In genomic region chr10:7470371-7470770, GRCh38 we compare ENCODE assay signal across 26 cellular contexts.
"Had no signal": no experiment of that assay in that cellular context is flagged by ENCODE, and none has a peak within 500 bp of the region (broad histone marks: within the 10 kb centered on the region; RNA-seq: fewer than 3 reads in every experiment).

No MANE protein-coding gene starts in this region.

- H3K27me3 Mint-ChIP-seq: T-cell had no signal

- H3K36me3 Mint-ChIP-seq: T-cell had no signal

- H3K27me3 ChIP-seq: upper lobe of left lung had no signal

- H3K36me3 ChIP-seq: esophagus squamous epithelium, gastrocnemius medialis, upper lobe of left lung had no signal

- H3K27ac ChIP-seq: coronary artery, esophagus squamous epithelium, gastrocnemius medialis, upper lobe of left lung had no signal

- H3K27ac Mint-ChIP-seq: activated naive CD4-positive, alpha-beta T cell treated with anti-CD3 and anti-CD28 coated beads, Interleukin-2, amount 10 ng/mL, durations not matched to agents 7 days and 5 days; endodermal cell had no signal

- H3K4me3 ChIP-seq: coronary artery, esophagus squamous epithelium, gastrocnemius medialis, upper lobe of left lung had no signal

- H3K9me3 ChIP-seq: esophagus squamous epithelium, gastrocnemius medialis, upper lobe of left lung had no signal

- ATAC-seq: gastrocnemius medialis; left ventricle myocardium superior; sciatic nerve; stimulated activated naive CD8-positive, alpha-beta T cell treated with anti-CD3 and anti-CD28 coated beads, Interleukin-15, Interleukin-2, amounts not matched to agents 100 U/mL and 50 U/mL, for 24 hours; T-cell had no signal

- DNase-seq: activated CD4-positive, alpha-beta T cell treated with anti-CD3 and anti-CD28 coated beads for 4 hours; activated CD4-positive, alpha-beta T cell treated with anti-CD3 and anti-CD28 coated beads, Interleukin-2, amount 50 U/mL, for 48 hours; activated CD4-positive, CD25-positive, alpha-beta regulatory T cell; activated naive CD4-positive, alpha-beta T cell treated with anti-CD3 and anti-CD28 coated beads, Interleukin-2, amount 10 ng/mL, durations not matched to agents 7 days and 5 days; activated T-cell treated with anti-CD3 and anti-CD28 coated beads, Interleukin-2, amount 50 U/mL, for 48 hours; amygdala; cerebellar nuclear complex; endodermal cell; esophagus squamous epithelium; gastrocnemius medialis; head of caudate nucleus; hypothalamus; left ventricle myocardium superior; mammary epithelial cell; midbrain; small intestine; stimulated activated CD4-positive, alpha-beta T cell treated with anti-CD3 and anti-CD28 coated beads, Interleukin-15, amount 100 ng/mL, for 24 hours; stimulated activated CD4-positive, alpha-beta T cell treated with anti-CD3 and anti-CD28 coated beads, Interleukin-2, amount 100 ng/mL, for 48 hours; stimulated activated CD8-positive, alpha-beta memory T cell treated with anti-CD3 and anti-CD28 coated beads, Interleukin-4, amount 100 ng/mL, for 48 hours; stimulated activated naive CD8-positive, alpha-beta T cell treated with anti-CD3 and anti-CD28 coated beads, Interleukin-15, Interleukin-2, amounts not matched to agents 100 U/mL and 50 U/mL, for 24 hours; T-cell; T1000; upper lobe of left lung had no signal

- H3K4me3 Mint-ChIP-seq: activated naive CD4-positive, alpha-beta T cell treated with anti-CD3 and anti-CD28 coated beads, Interleukin-2, amount 10 ng/mL, durations not matched to agents 7 days and 5 days; endodermal cell; neural crest cell had no signal

- H3K9me3 Mint-ChIP-seq: activated naive CD4-positive, alpha-beta T cell treated with anti-CD3 and anti-CD28 coated beads, Interleukin-2, amount 10 ng/mL, durations not matched to agents 7 days and 5 days; neural crest cell; T-cell had no signal
